ENCODE assay signal across 8 cellular contexts in genomic region chr11:65426839-65427690, GRCh38. TPM values are rescaled to one million over a fixed set of nuclear protein-coding genes. Genes with fewer than 3 reads are reported as not detected.
A peak's percentile ranks its signal among the peaks of the same experiment; 100 is the strongest.
DNase-seq lines count a peak whose midpoint lies in the region; ATAC-seq and TF ChIP-seq lines count a peak whose summit lies in the region.

No MANE protein-coding gene starts in this region.

- POLR2A ChIA-PET in Caco-2 (lab: Charles Lee), result interaction anchor here (0.5 to 5.7 kb wide), 4 partner anchors 62 to 143 kb away, joined by 3 to 113 read pairs (median 3); partner anchors contain the start of genes MALAT1 and ZNRD2

- peaks cover 69% of the 10 kb centered on the region for H3K4me1 Mint-ChIP-seq in Caco-2 (ENCODE audit: low read depth, unreplicated experiment)
- peaks cover 56% of the 10 kb centered on the region for H3K4me1 Mint-ChIP-seq in activated T-helper 2 cell treated with anti-CD3 and anti-CD28 coated beads, Interferon-gamma antibody, Interleukin-2, Interleukin-4, amounts not matched to agents 10 μg/mL and 5 μg/mL and 100 μg/mL, durations not matched to agents 14 hours and 24 hours and 36 hours (ENCODE audit: low read depth)

- peak overlapping the region; percentile 95 for H3K27ac Mint-ChIP-seq in Caco-2 (ENCODE audit: unreplicated experiment)
- H3K27ac Mint-ChIP-seq in activated T-helper 2 cell treated with anti-CD3 and anti-CD28 coated beads, Interferon-gamma antibody, Interleukin-2, Interleukin-4, amounts not matched to agents 10 μg/mL and 5 μg/mL and 100 μg/mL, durations not matched to agents 14 hours and 24 hours and 36 hours, result peak overlapping the region; percentile 98

- peak overlapping the region; percentile 92 for H3K4me3 Mint-ChIP-seq in Caco-2 (ENCODE audit: unreplicated experiment)
- peak overlapping the region; percentile 98 for H3K4me3 Mint-ChIP-seq in activated T-helper 2 cell treated with anti-CD3 and anti-CD28 coated beads, Interferon-gamma antibody, Interleukin-2, Interleukin-4, amounts not matched to agents 10 μg/mL and 5 μg/mL and 100 μg/mL, durations not matched to agents 14 hours and 24 hours and 36 hours (ENCODE audit: low read depth)

- no peak for TF ChIP-seq CTCF in Caco-2 (IDR thresholded peaks at IDR 0.05; ENCODE audit: insufficient read depth in 1 of 2, low read depth in 1 of 2, low read length in 1 of 2, severe bottlenecking in 1 of 2, unreplicated experiment in 1 of 2)

- DNase-seq in Caco-2 (no peak), LoVo (ENCODE audit: low spot score) (peak; percentile 82), globus pallidus (ENCODE audit: low spot score) (peak; percentile 74), putamen (ENCODE audit: low spot score) (peak; percentile 49), MV-4-11 (lab: John Stamatoyannopoulos, UW) (no peak)
- DNase-seq in activated T-helper 2 cell treated with anti-CD3 and anti-CD28 coated beads, Interferon-gamma antibody, Interleukin-2, Interleukin-4, amounts not matched to agents 10 μg/mL and 5 μg/mL and 100 μg/mL, durations not matched to agents 14 hours and 24 hours and 36 hours (ENCODE audit: low spot score), result no peak

- peaks cover 20% of the 10 kb centered on the region for H3K4me1 ChIP-seq in Caco-2

- peaks cover 5% of the 10 kb centered on the region for H3K27me3 Mint-ChIP-seq in Caco-2 (ENCODE audit: insufficient read depth, unreplicated experiment)
- no peaks in the 10 kb centered on the region for H3K27me3 Mint-ChIP-seq in activated T-helper 2 cell treated with anti-CD3 and anti-CD28 coated beads, Interferon-gamma antibody, Interleukin-2, Interleukin-4, amounts not matched to agents 10 μg/mL and 5 μg/mL and 100 μg/mL, durations not matched to agents 14 hours and 24 hours and 36 hours (ENCODE audit: low read depth)

- H3K9me3 Mint-ChIP-seq in Caco-2 (ENCODE audit: unreplicated experiment), result no peaks in the 10 kb centered on the region
- no peaks in the 10 kb centered on the region for H3K9me3 Mint-ChIP-seq in activated T-helper 2 cell treated with anti-CD3 and anti-CD28 coated beads, Interferon-gamma antibody, Interleukin-2, Interleukin-4, amounts not matched to agents 10 μg/mL and 5 μg/mL and 100 μg/mL, durations not matched to agents 14 hours and 24 hours and 36 hours

- intact Hi-C loops in Caco-2 (cut with micrococcal nuclease; ENCODE audit: unreplicated experiment), result no loop called here
- intact Hi-C loops in activated T-helper 2 cell treated with anti-CD3 and anti-CD28 coated beads, Interferon-gamma antibody, Interleukin-2, Interleukin-4, amounts not matched to agents 10 μg/mL and 5 μg/mL and 100 μg/mL, durations not matched to agents 14 hours and 24 hours and 36 hours (cut with micrococcal nuclease), result loop anchor here (1.0 to 2.0 kb wide), 2 partner anchors 9 to 50 kb away; no protein-coding TSS in a partner anchor

- CTCF ChIA-PET in Caco-2 (lab: Charles Lee), result no interaction called here

- H3K36me3 Mint-ChIP-seq in Caco-2 (ENCODE audit: insufficient read depth, unreplicated experiment), result peaks cover 97% of the 10 kb centered on the region
- peaks cover 79% of the 10 kb centered on the region for H3K36me3 Mint-ChIP-seq in activated T-helper 2 cell treated with anti-CD3 and anti-CD28 coated beads, Interferon-gamma antibody, Interleukin-2, Interleukin-4, amounts not matched to agents 10 μg/mL and 5 μg/mL and 100 μg/mL, durations not matched to agents 14 hours and 24 hours and 36 hours (ENCODE audit: low read depth)

- BruUV-seq in Caco-2 (replicated peaks; lab: Mats Ljungman, UMichigan), result no TSS peak

- ATAC-seq in HG03354 (IDR thresholded peaks at IDR 0.05; ENCODE audit: poor library complexity, severe bottlenecking, unreplicated experiment) (no peak), HG03039 (IDR thresholded peaks at IDR 0.05; ENCODE audit: unreplicated experiment) (no peak)

- H3K27me3 ChIP-seq in Caco-2 (replicated peaks; ENCODE audit: control insufficient read depth, insufficient read depth, low read length), result no peaks in the 10 kb centered on the region

- H3K9me3 ChIP-seq in Caco-2, result no peaks in the 10 kb centered on the region

- peaks cover 9% of the 10 kb centered on the region for H3K36me3 ChIP-seq in Caco-2 (ENCODE audit: control insufficient read depth, insufficient read depth, low read length)

- no peak overlapping the region; the same call in 1 of the 2 replicates for H3K4me3 ChIP-seq in Caco-2 (ENCODE audit: low read depth, low read length)

RNA-seq across cellular contexts. Expression of gene NEAT1, which starts 4.5 kb away (rescaled TPM):
- total RNA-seq in Caco-2 (2022), result 235 and 254 TPM in 2 replicates
- total RNA-seq in activated T-helper 2 cell treated with anti-CD3 and anti-CD28 coated beads, Interferon-gamma antibody, Interleukin-2, Interleukin-4, amounts not matched to agents 10 μg/mL and 5 μg/mL and 100 μg/mL, durations not matched to agents 14 hours and 24 hours and 36 hours, result 422 and 430 TPM in 2 replicates

RNA-seq across cellular contexts. Expression of gene FRMD8, which starts 40.6 kb away (rescaled TPM):
- 35.1 and 38.2 TPM in 2 replicates for total RNA-seq in Caco-2 (2022)
- 39.7 and 39.8 TPM in 2 replicates for total RNA-seq in activated T-helper 2 cell treated with anti-CD3 and anti-CD28 coated beads, Interferon-gamma antibody, Interleukin-2, Interleukin-4, amounts not matched to agents 10 μg/mL and 5 μg/mL and 100 μg/mL, durations not matched to agents 14 hours and 24 hours and 36 hours

RNA-seq across cellular contexts. Expression of gene SLC25A45, which starts 44.6 kb away (rescaled TPM):
- 8.1 and 8.5 TPM in 2 replicates for total RNA-seq in Caco-2 (2022)
- total RNA-seq in activated T-helper 2 cell treated with anti-CD3 and anti-CD28 coated beads, Interferon-gamma antibody, Interleukin-2, Interleukin-4, amounts not matched to agents 10 μg/mL and 5 μg/mL and 100 μg/mL, durations not matched to agents 14 hours and 24 hours and 36 hours, result 14.6 and 16.3 TPM in 2 replicates

Comparison
In these comparisons a context has a peak if more than half of its experiments do, and no peak if none do; other contexts are left out.
1. DNase-seq: peak in LoVo (single experiment), globus pallidus (single experiment) and putamen (single experiment); none in Caco-2 (0 of 2), activated T-helper 2 cell treated with anti-CD3 and anti-CD28 coated beads, Interferon-gamma antibody, Interleukin-2, Interleukin-4, amounts not matched to agents 10 μg/mL and 5 μg/mL and 100 μg/mL, durations not matched to agents 14 hours and 24 hours and 36 hours (single experiment) and MV-4-11 (single experiment).